In the genomic region with DNA sequence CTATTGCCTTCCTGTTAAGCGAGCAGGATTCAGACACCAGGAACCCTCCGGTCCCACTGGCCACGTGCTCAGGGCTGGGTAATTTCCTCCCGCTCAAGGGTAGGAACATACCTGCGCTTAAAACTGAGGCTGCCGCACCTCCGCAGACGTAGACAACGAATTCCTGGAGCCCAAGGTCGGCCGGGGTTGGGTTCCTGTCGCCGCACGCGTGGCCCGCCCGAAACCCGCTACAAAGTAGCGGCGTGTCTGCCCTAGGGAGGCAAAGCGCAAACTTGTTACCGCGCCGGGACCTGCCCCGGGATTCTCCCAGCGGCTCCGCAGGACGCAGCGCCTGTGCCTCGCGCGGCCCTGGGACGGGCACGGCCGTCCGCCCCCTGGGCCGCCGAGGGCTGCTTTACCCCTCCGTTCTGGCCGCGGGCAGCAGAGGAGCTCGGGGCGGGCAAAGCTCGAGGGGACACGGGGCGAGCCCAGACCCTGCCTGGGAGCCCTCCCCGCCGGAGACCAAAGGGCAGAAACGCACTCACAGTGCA, we compare ENCODE assay signal across 8 cellular contexts. TPM values are rescaled to one million over a fixed set of nuclear protein-coding genes. Genes with fewer than 3 reads are reported as not detected.
A peak's percentile ranks its signal among the peaks of the same experiment; 100 is the strongest.
DNase-seq lines count a peak whose midpoint lies in the region; ATAC-seq, FAIRE-seq and TF ChIP-seq lines count a peak whose summit lies in the region.

No MANE protein-coding gene starts in this region.

- H3K27me3 Mint-ChIP-seq in activated T-cell treated with anti-CD3 and anti-CD28 coated beads, Interleukin-2, amount 50 U/mL, for 4 hours (ENCODE audit: low read depth), result peaks cover 58% of the 10 kb centered on the region

- H3K9me3 ChIP-seq in pancreas, result no peaks in the 10 kb centered on the region

- ATAC-seq in activated T-cell treated with anti-CD3 and anti-CD28 coated beads, Interleukin-2, amount 50 U/mL, for 4 hours, result peak; percentile 52 to 57
- ATAC-seq in pancreas (peak; percentile 53 to 82 (median 73)), HG03457 (IDR thresholded peaks at IDR 0.05; ENCODE audit: unreplicated experiment) (no peak), HG02870 (IDR thresholded peaks at IDR 0.05; ENCODE audit: unreplicated experiment) (no peak)

- no peaks in the 10 kb centered on the region for H3K36me3 Mint-ChIP-seq in activated T-cell treated with anti-CD3 and anti-CD28 coated beads, Interleukin-2, amount 50 U/mL, for 4 hours (ENCODE audit: insufficient read depth)

- no peak for TF ChIP-seq CTCF in pancreas (IDR thresholded peaks at IDR 0.05)

- peak; percentile 17 for DNase-seq in GM12891 (ENCODE audit: insufficient read length, low spot score)
- DNase-seq in activated T-cell treated with anti-CD3 and anti-CD28 coated beads, Interleukin-2, amount 50 U/mL, for 4 hours, result no peak
- peak; percentile 1 for DNase-seq in glomerular visceral epithelial cell (ENCODE audit: extremely low spot score)
- DNase-seq in pancreas, result peak; percentile 5 to 75 (median 26)
- DNase-seq in A172 (ENCODE audit: low spot score), result no peak
- no peak for DNase-seq in NAMALWA (ENCODE audit: low spot score)

- TF ChIP-seq POLR2A in GM12891 (IDR thresholded peaks at IDR 0.05; ENCODE audit: low read depth, low read length), result no peak

- H3K4me3 ChIP-seq in pancreas, result peak overlapping the region; percentile 31 to 60 (median 44)

- intact Hi-C loops in pancreas (cut with DNase I), result no loop called here

- no peaks in the 10 kb centered on the region for H3K27me3 ChIP-seq in pancreas

- peak overlapping the region in 2 of 4 donors; percentile 28 to 42 for H3K27ac ChIP-seq in pancreas

- H3K4me1 ChIP-seq in pancreas, result peaks cover 0 to 7% (median 3%) of the 10 kb centered on the region in 3 donors

- peaks cover 8% of the 10 kb centered on the region for H3K4me1 Mint-ChIP-seq in activated T-cell treated with anti-CD3 and anti-CD28 coated beads, Interleukin-2, amount 50 U/mL, for 4 hours (ENCODE audit: low read depth)

- WGBS in pancreas, 2 donors, result 1 to 2% methylated on average over 48 to 49 of the region's 49 CpGs

- H3K36me3 ChIP-seq in pancreas, result no peaks in the 10 kb centered on the region

- no peaks in the 10 kb centered on the region for H3K9me3 Mint-ChIP-seq in activated T-cell treated with anti-CD3 and anti-CD28 coated beads, Interleukin-2, amount 50 U/mL, for 4 hours

- H3K4me3 Mint-ChIP-seq in activated T-cell treated with anti-CD3 and anti-CD28 coated beads, Interleukin-2, amount 50 U/mL, for 4 hours, result peak overlapping the region; percentile 66

- FAIRE-seq in GM12891 (lab: Jason Lieb, UNC) (no peak), pancreas (lab: Jason Lieb, UNC) (no peak)

TF ChIP-seq in GM12891, 5 proteins besides CTCF, POLR2A, EP300 and RAD21:
- TF ChIP-seq POLR2AphosphoS5 (IDR thresholded peaks at IDR 0.05; ENCODE audit: low read depth, low read length) (no peak), TAF1 (IDR thresholded peaks at IDR 0.05; ENCODE audit: low read depth, low read length) (no peak), PAX5 (IDR thresholded peaks at IDR 0.05; ENCODE audit: insufficient read depth, low read length, severe bottlenecking) (no peak), SPI1 (IDR thresholded peaks at IDR 0.05; ENCODE audit: low read depth, low read length) (no peak), POU2F2 (IDR thresholded peaks at IDR 0.05; ENCODE audit: low read depth, low read length) (no peak)

RNA-seq across cellular contexts. Expression of a gene that starts 0.3 kb away (rescaled TPM):
- polyA plus RNA-seq in GM12891 (2012; ENCODE audit: low read depth, missing spikeins), result not detected
- under 1 TPM in 2 of 3 donors, not detected in 1; 0.21 to 0.30 TPM for total RNA-seq in activated T-cell treated with anti-CD3 and anti-CD28 coated beads, Interleukin-2, amount 50 U/mL, for 4 hours
- total RNA-seq in pancreas, result 1 to 10 TPM in 1 of 6 donors, under 1 TPM in 5; 0.14 to 1.7 (median 0.48) TPM
- under 1 TPM; 0.14 to 0.15 TPM for polyA plus RNA-seq in pancreas
- not detected in 2 replicates for total RNA-seq in A172 (2014; rRNA removed; shearing (Covaris generic))

Comparison
In these comparisons a context has a peak if more than half of its experiments do, and no peak if none do; other contexts are left out.
1. DNase-seq: peak in GM12891 (single experiment), glomerular visceral epithelial cell (single experiment) and pancreas (6 of 6); none in activated T-cell treated with anti-CD3 and anti-CD28 coated beads, Interleukin-2, amount 50 U/mL, for 4 hours (single experiment), A172 (single experiment) and NAMALWA (single experiment).
2. ATAC-seq: peak in activated T-cell treated with anti-CD3 and anti-CD28 coated beads, Interleukin-2, amount 50 U/mL, for 4 hours (2 of 2) and pancreas (4 of 4); none in HG03457 (single experiment) and HG02870 (single experiment).